In the genomic region with DNA sequence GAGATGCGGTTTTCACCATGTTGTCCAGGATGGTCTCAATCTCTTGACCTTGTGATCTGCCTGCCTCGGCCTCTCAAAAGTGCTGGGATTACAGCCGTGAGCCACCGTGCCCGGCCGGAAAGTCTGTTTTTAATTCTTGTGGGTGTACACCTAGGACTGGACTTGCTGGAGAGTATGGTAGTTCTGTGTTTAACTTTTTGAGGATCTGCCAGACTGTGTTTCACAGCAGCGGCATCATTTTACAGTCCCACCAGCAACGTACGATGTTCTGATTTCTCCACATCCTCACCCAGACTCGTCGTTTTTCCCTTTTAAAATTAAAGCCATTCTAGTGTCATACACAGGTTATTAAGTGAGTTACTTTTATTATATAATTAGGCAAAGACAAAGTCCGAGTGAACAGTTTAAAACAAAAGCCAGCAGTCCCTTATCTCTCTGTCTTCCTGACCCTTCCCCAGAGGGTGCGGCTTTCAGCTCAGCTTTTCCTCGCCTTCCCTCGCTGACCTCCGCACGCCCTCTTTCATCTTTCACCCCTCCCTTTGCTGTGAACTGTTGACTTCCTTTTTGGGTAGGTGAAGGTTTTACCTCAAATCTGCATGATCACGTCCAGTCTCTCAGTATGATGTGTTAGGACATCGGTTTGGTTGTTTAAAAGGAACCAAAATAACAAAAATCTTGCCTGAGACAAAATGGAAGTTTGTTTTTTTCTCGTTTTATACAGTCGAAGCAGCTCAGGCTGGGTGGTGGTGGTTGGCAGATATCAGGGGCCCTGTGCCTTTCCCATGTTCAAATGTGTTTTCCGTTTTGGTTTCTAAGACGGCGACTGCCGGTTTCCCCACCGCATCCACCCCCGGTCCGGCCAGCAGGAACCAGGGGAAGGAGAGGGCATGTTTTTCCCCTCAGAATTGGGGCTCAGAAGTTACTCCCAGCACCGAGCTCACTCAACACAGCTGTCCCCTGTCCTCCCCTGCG, we compare ENCODE assay signal across 10 cellular contexts. TPM values are rescaled to one million over a fixed set of nuclear protein-coding genes. Genes with fewer than 3 reads are reported as not detected.
DNase-seq lines count a peak whose midpoint lies in the region; ATAC-seq and TF ChIP-seq lines count a peak whose summit lies in the region.
"Had no signal": no experiment of that assay in that cellular context is flagged by ENCODE, and none has a peak within 500 bp of the region (broad histone marks: within the 10 kb centered on the region; RNA-seq: fewer than 3 reads in every experiment).

No MANE protein-coding gene starts in this region.

- ATAC-seq in activated T-helper 17 cell treated with anti-CD3 and anti-CD28 coated beads, Interleukin-2, amount 50 U/mL, for 72 hours (replicated peaks), result peak; percentile 97
- no peak for ATAC-seq in lower lobe of right lung

- H3K9me3 ChIP-seq in lower lobe of right lung, result no peaks in the 10 kb centered on the region

- H3K9me3 Mint-ChIP-seq in activated naive CD4-positive, alpha-beta T cell treated with anti-CD3 and anti-CD28 coated beads for 36 hours, result no peaks in the 10 kb centered on the region
- H3K9me3 Mint-ChIP-seq in activated T-helper 17 cell treated with anti-CD3 and anti-CD28 coated beads, Interleukin-2, amount 50 U/mL, for 72 hours, result no peaks in the 10 kb centered on the region
- H3K9me3 Mint-ChIP-seq in type B pancreatic cell, result no peaks in the 10 kb centered on the region

- intact Hi-C loops in activated naive CD4-positive, alpha-beta T cell treated with anti-CD3 and anti-CD28 coated beads for 36 hours (cut with micrococcal nuclease), result loop anchor here (1.0 to 5.0 kb wide), 2 partner anchors 17 to 100 kb away; a partner anchor contains a TSS
- intact Hi-C loops in lower lobe of right lung (cut with DNase I), result no loop called here

- TF ChIP-seq CTCF in lower lobe of right lung (IDR thresholded peaks at IDR 0.05) (no peak), type B pancreatic cell (conservative IDR thresholded peaks at IDR 0.05) (no peak)

- peak; percentile 51 for DNase-seq in activated naive CD4-positive, alpha-beta T cell treated with anti-CD3 and anti-CD28 coated beads for 36 hours
- no peak for DNase-seq in activated naive CD4-positive, alpha-beta T cell treated with anti-CD3 and anti-CD28 coated beads, Interleukin-2, amount 50 U/mL, for 16 hours
- DNase-seq in lower lobe of right lung (no peak), type B pancreatic cell (ENCODE audit: extremely low spot score, unreplicated experiment) (no peak), iPS-NIHi11 (ENCODE audit: low spot score) (no peak), hypothalamus (lab: John Stamatoyannopoulos, UW) (no peak), retina (no peak)
- DNase-seq: NCI-H1436 treated with DMSO at 0.1 percent for 48 hours, SIG-M5 had no signal

- CTCF ChIA-PET in activated naive CD4-positive, alpha-beta T cell treated with anti-CD3 and anti-CD28 coated beads for 36 hours (lab: Charles Lee), result interaction anchor here (1.2 to 2.2 kb wide), 2 partner anchors 17 to 18 kb away, joined by 3 to 8 read pairs; a partner anchor contains a TSS

- H3K4me3 Mint-ChIP-seq in activated naive CD4-positive, alpha-beta T cell treated with anti-CD3 and anti-CD28 coated beads for 36 hours, result peak overlapping the region; percentile 57
- peak overlapping the region; percentile 68 for H3K4me3 Mint-ChIP-seq in activated T-helper 17 cell treated with anti-CD3 and anti-CD28 coated beads, Interleukin-2, amount 50 U/mL, for 72 hours
- H3K4me3 Mint-ChIP-seq in type B pancreatic cell, result peak overlapping the region; percentile 68

- H3K36me3 Mint-ChIP-seq in activated naive CD4-positive, alpha-beta T cell treated with anti-CD3 and anti-CD28 coated beads for 36 hours (ENCODE audit: low read depth), result peaks cover 9% of the 10 kb centered on the region
- peaks cover 24% of the 10 kb centered on the region for H3K36me3 Mint-ChIP-seq in activated T-helper 17 cell treated with anti-CD3 and anti-CD28 coated beads, Interleukin-2, amount 50 U/mL, for 72 hours (ENCODE audit: low read depth)
- H3K36me3 Mint-ChIP-seq in type B pancreatic cell, result peaks cover 13% of the 10 kb centered on the region

- H3K27ac Mint-ChIP-seq in activated naive CD4-positive, alpha-beta T cell treated with anti-CD3 and anti-CD28 coated beads for 36 hours, result peak overlapping the region; percentile 50
- peak overlapping the region; percentile 30 for H3K27ac Mint-ChIP-seq in activated T-helper 17 cell treated with anti-CD3 and anti-CD28 coated beads, Interleukin-2, amount 50 U/mL, for 72 hours
- H3K27ac Mint-ChIP-seq in type B pancreatic cell, result peak overlapping the region; percentile 64

- no peaks in the 10 kb centered on the region for H3K27me3 ChIP-seq in lower lobe of right lung (ENCODE audit: low read depth)

- H3K27me3 Mint-ChIP-seq in activated naive CD4-positive, alpha-beta T cell treated with anti-CD3 and anti-CD28 coated beads for 36 hours (ENCODE audit: low read depth), result no peaks in the 10 kb centered on the region
- no peaks in the 10 kb centered on the region for H3K27me3 Mint-ChIP-seq in activated T-helper 17 cell treated with anti-CD3 and anti-CD28 coated beads, Interleukin-2, amount 50 U/mL, for 72 hours
- H3K27me3 Mint-ChIP-seq in type B pancreatic cell, result no peaks in the 10 kb centered on the region

- peaks cover 44% of the 10 kb centered on the region for H3K36me3 ChIP-seq in lower lobe of right lung

- no peaks in the 10 kb centered on the region for H3K4me1 ChIP-seq in lower lobe of right lung

- peaks cover 19% of the 10 kb centered on the region for H3K4me1 Mint-ChIP-seq in activated naive CD4-positive, alpha-beta T cell treated with anti-CD3 and anti-CD28 coated beads for 36 hours (ENCODE audit: low read depth)
- peaks cover 7% of the 10 kb centered on the region for H3K4me1 Mint-ChIP-seq in activated T-helper 17 cell treated with anti-CD3 and anti-CD28 coated beads, Interleukin-2, amount 50 U/mL, for 72 hours
- H3K4me1 Mint-ChIP-seq in type B pancreatic cell (ENCODE audit: unreplicated experiment), result peaks cover 9% of the 10 kb centered on the region

- H3K4me3 ChIP-seq in lower lobe of right lung, result no peak overlapping the region

- H3K27ac ChIP-seq in lower lobe of right lung, result peak overlapping the region; percentile 51

RNA-seq across cellular contexts. Expression of a gene that starts 18.0 kb away (rescaled TPM):
- total RNA-seq in activated naive CD4-positive, alpha-beta T cell treated with anti-CD3 and anti-CD28 coated beads for 36 hours, result 10 to 100 TPM; 25.9 to 27.4 TPM
- total RNA-seq in activated T-helper 17 cell treated with anti-CD3 and anti-CD28 coated beads, Interleukin-2, amount 50 U/mL, for 72 hours, result 1 to 10 TPM; 4.0 to 6.8 TPM
- total RNA-seq in lower lobe of right lung, result 51.7 TPM
- 125 and 143 TPM in 2 replicates for total RNA-seq in type B pancreatic cell (ENCODE audit: low replicate concordance)

RNA-seq across cellular contexts. Expression of a gene that starts 23.1 kb away (rescaled TPM):
- under 1 TPM in 1 of 2 experiments, not detected in 1; 0.10 TPM for total RNA-seq in activated naive CD4-positive, alpha-beta T cell treated with anti-CD3 and anti-CD28 coated beads for 36 hours
- under 1 TPM in 1 of 2 donors, not detected in 1; 0.11 TPM for total RNA-seq in activated T-helper 17 cell treated with anti-CD3 and anti-CD28 coated beads, Interleukin-2, amount 50 U/mL, for 72 hours
- 8.2 TPM for total RNA-seq in lower lobe of right lung
- total RNA-seq in type B pancreatic cell (ENCODE audit: low replicate concordance), result 6.6 and 8.8 TPM in 2 replicates

RNA-seq across cellular contexts. Expression of a gene that starts 23.4 kb away (rescaled TPM):
- 10 to 100 TPM; 58.4 to 59.1 TPM for total RNA-seq in activated naive CD4-positive, alpha-beta T cell treated with anti-CD3 and anti-CD28 coated beads for 36 hours
- total RNA-seq in activated T-helper 17 cell treated with anti-CD3 and anti-CD28 coated beads, Interleukin-2, amount 50 U/mL, for 72 hours, result 10 to 100 TPM; 54.8 to 65.4 TPM
- total RNA-seq in lower lobe of right lung (70.9 TPM), type B pancreatic cell (ENCODE audit: low replicate concordance) (95.3 and 154 TPM in 2 replicates)

RNA-seq across cellular contexts. Expression of a gene that starts 27.7 kb away (rescaled TPM):
- not detected for total RNA-seq in activated naive CD4-positive, alpha-beta T cell treated with anti-CD3 and anti-CD28 coated beads for 36 hours
- not detected for total RNA-seq in activated T-helper 17 cell treated with anti-CD3 and anti-CD28 coated beads, Interleukin-2, amount 50 U/mL, for 72 hours
- not detected for total RNA-seq in lower lobe of right lung
- 2.5 and 5.0 TPM in 2 replicates for total RNA-seq in type B pancreatic cell (ENCODE audit: low replicate concordance)

RNA-seq across cellular contexts. Expression of a gene that starts 30.3 kb away (rescaled TPM):
- total RNA-seq in activated naive CD4-positive, alpha-beta T cell treated with anti-CD3 and anti-CD28 coated beads for 36 hours, result not detected
- total RNA-seq in activated T-helper 17 cell treated with anti-CD3 and anti-CD28 coated beads, Interleukin-2, amount 50 U/mL, for 72 hours, result not detected
- total RNA-seq in lower lobe of right lung, result not detected
- 1.0 and 1.6 TPM in 2 replicates for total RNA-seq in type B pancreatic cell (ENCODE audit: low replicate concordance)
